18 cellular contexts compared by ENCODE assay signal in genomic region chr1:212966619-212967018, GRCh38. TPM values are rescaled to one million over a fixed set of nuclear protein-coding genes. Genes with fewer than 3 reads are reported as not detected.
A peak's percentile ranks its signal among the peaks of the same experiment; 100 is the strongest.
DNase-seq lines count a peak whose midpoint lies in the region; ATAC-seq and TF ChIP-seq lines count a peak whose summit lies in the region.
"Had no signal": no experiment of that assay in that cellular context is flagged by ENCODE, and none has a peak within 500 bp of the region (broad histone marks: within the 10 kb centered on the region; RNA-seq: fewer than 3 reads in every experiment).

No MANE protein-coding gene starts in this region.

- H3K9me3 Mint-ChIP-seq in natural killer cell treated with Interleukin-12 subunit alpha and Interleukin-12 subunit beta and Interleukin-15 and Interleukin-18, amount 100 ng/mL, for 72 hours = no peaks in the 10 kb centered on the region
- H3K9me3 Mint-ChIP-seq: CD14-positive monocyte, H9 had no signal

- no peaks in the 10 kb centered on the region for H3K27me3 ChIP-seq in right atrium auricular region
- H3K27me3 ChIP-seq: BLaER1 had no signal

- TF ChIP-seq CTCF in right atrium auricular region (IDR thresholded peaks at IDR 0.05) (no peak), coronary artery (IDR thresholded peaks at IDR 0.05) (no peak)

- no peaks in the 10 kb centered on the region for H3K9me3 ChIP-seq in right atrium auricular region
- H3K9me3 ChIP-seq: BLaER1 had no signal

- no peak overlapping the region for H3K4me3 Mint-ChIP-seq in natural killer cell treated with Interleukin-12 subunit alpha and Interleukin-12 subunit beta and Interleukin-15 and Interleukin-18, amount 100 ng/mL, for 72 hours
- H3K4me3 Mint-ChIP-seq: CD14-positive monocyte; CD4-positive, alpha-beta memory T cell; H9 had no signal

- intact Hi-C loops in cardiac septum (cut with DNase I) = no loop called here

- no peaks in the 10 kb centered on the region for H3K36me3 ChIP-seq in right atrium auricular region

- no peaks in the 10 kb centered on the region for H3K36me3 Mint-ChIP-seq in natural killer cell treated with Interleukin-12 subunit alpha and Interleukin-12 subunit beta and Interleukin-15 and Interleukin-18, amount 100 ng/mL, for 72 hours
- H3K36me3 Mint-ChIP-seq: CD14-positive monocyte; CD4-positive, alpha-beta memory T cell had no signal

- DNase-seq in cardiac septum (ENCODE audit: low spot score) (peak; percentile 51), right atrium auricular region (ENCODE audit: low spot score) (no peak), coronary artery (ENCODE audit: low spot score) (peak; percentile 31), myocyte (ENCODE audit: low read depth) (peak; percentile 3), epidermal melanocyte (ENCODE audit: insufficient read length, low spot score) (no peak), nucleus accumbens (lab: John Stamatoyannopoulos, UW) (no peak)
- DNase-seq in natural killer cell treated with Interleukin-12 subunit alpha and Interleukin-12 subunit beta and Interleukin-15 and Interleukin-18, amount 100 ng/mL, for 72 hours (ENCODE audit: low spot score) = no peak
- DNase-seq: 8988T; CD4-positive, alpha-beta memory T cell; DMS153; DMS79; GDM1; GOT3; IMR-90 had no signal

- H3K4me1 Mint-ChIP-seq in natural killer cell treated with Interleukin-12 subunit alpha and Interleukin-12 subunit beta and Interleukin-15 and Interleukin-18, amount 100 ng/mL, for 72 hours (ENCODE audit: low read depth in 2 of 2) = peaks cover 0 to 5% of the 10 kb centered on the region in 2 donors
- H3K4me1 Mint-ChIP-seq: CD14-positive monocyte had no signal

- H3K27ac Mint-ChIP-seq in natural killer cell treated with Interleukin-12 subunit alpha and Interleukin-12 subunit beta and Interleukin-15 and Interleukin-18, amount 100 ng/mL, for 72 hours = no peak overlapping the region
- H3K27ac Mint-ChIP-seq: CD14-positive monocyte; CD4-positive, alpha-beta memory T cell had no signal

- ATAC-seq in natural killer cell treated with Interleukin-12 subunit alpha and Interleukin-12 subunit beta and Interleukin-15 and Interleukin-18, amount 100 ng/mL, for 72 hours = no peak
- ATAC-seq in GM21367 (IDR thresholded peaks at IDR 0.05; ENCODE audit: unreplicated experiment) = no peak

- peaks cover 30 to 51% of the 10 kb centered on the region in 2 donors for H3K27me3 Mint-ChIP-seq in natural killer cell treated with Interleukin-12 subunit alpha and Interleukin-12 subunit beta and Interleukin-15 and Interleukin-18, amount 100 ng/mL, for 72 hours

- H3K27ac ChIP-seq in right atrium auricular region (no peak overlapping the region), coronary artery (no peak overlapping the region)
- H3K27ac ChIP-seq: BLaER1 had no signal

- no peaks in the 10 kb centered on the region for H3K4me1 ChIP-seq in right atrium auricular region

- H3K4me3 ChIP-seq in right atrium auricular region = no peak overlapping the region
- H3K4me3 ChIP-seq in coronary artery = no peak overlapping the region
- H3K4me3 ChIP-seq: BLaER1 had no signal

RNA-seq across cellular contexts. Expression of gene VASH2, which starts 16.3 kb away (rescaled TPM):
- total RNA-seq in cardiac septum (0.38 TPM), right atrium auricular region (under 1 TPM; 0.47 to 0.82 TPM), myocyte (75.0 and 113 TPM in 2 replicates)
- polyA plus RNA-seq in myocyte (2012) = 57.7 TPM
- under 1 TPM in 1 of 2 donors, not detected in 1; 0.81 TPM for total RNA-seq in natural killer cell treated with Interleukin-12 subunit alpha and Interleukin-12 subunit beta and Interleukin-15 and Interleukin-18, amount 100 ng/mL, for 72 hours
- total RNA-seq: CD4-positive, alpha-beta memory T cell had no signal
- polyA plus RNA-seq: CD14-positive monocyte had no signal

RNA-seq across cellular contexts. Expression of gene ANGEL2, which starts 49.0 kb away (rescaled TPM):
- 17.8 TPM for total RNA-seq in cardiac septum
- total RNA-seq in right atrium auricular region = 10 to 100 TPM; 16.9 to 21.6 TPM
- total RNA-seq in myocyte = 36.3 and 59.0 TPM in 2 replicates
- 15.8 TPM for polyA plus RNA-seq in myocyte (2012)
- total RNA-seq in natural killer cell treated with Interleukin-12 subunit alpha and Interleukin-12 subunit beta and Interleukin-15 and Interleukin-18, amount 100 ng/mL, for 72 hours = 10 to 100 TPM; 40.0 to 58.4 TPM

Comparison
In these comparisons a context has a peak if more than half of its experiments do, and no peak if none do; other contexts are left out.
1. DNase-seq: peak in cardiac septum (single experiment), coronary artery (single experiment) and myocyte (single experiment); none in right atrium auricular region (single experiment), epidermal melanocyte (single experiment), nucleus accumbens (0 of 56) and natural killer cell treated with Interleukin-12 subunit alpha and Interleukin-12 subunit beta and Interleukin-15 and Interleukin-18, amount 100 ng/mL, for 72 hours (single experiment).
2. RNA of gene VASH2, which starts 16.3 kb away (total RNA-seq): 75.0 to 113 TPM in myocyte; 0.47 to 0.82 TPM in right atrium auricular region, 0.81 TPM in natural killer cell treated with Interleukin-12 subunit alpha and Interleukin-12 subunit beta and Interleukin-15 and Interleukin-18, amount 100 ng/mL, for 72 hours and 0.38 TPM in cardiac septum (single experiment); every median in the first group is over 10 times any median in the second.